In the genomic region with DNA sequence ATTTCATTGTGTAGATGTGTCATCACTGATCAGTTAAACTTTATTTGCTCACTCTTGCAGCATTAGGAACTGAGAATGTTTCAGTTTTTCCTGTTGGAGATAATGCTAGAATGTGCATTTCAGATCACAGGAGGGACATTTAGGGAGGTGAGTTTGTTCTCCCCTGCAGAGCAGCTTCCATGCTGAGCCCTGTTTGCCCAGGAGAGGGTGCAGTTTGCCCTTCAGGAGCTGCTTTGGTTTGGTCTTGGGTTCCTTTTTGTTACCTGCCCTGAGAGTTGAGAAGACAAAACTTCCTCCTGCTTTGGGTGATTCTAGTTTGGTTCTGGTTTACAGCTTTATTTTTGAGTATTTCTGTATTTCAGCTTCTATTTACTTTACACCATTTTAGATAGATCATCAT, we compare ENCODE assay signal across 8 cellular contexts. TPM values are rescaled to one million over a fixed set of nuclear protein-coding genes. Genes with fewer than 3 reads are reported as not detected.
A peak's percentile ranks its signal among the peaks of the same experiment; 100 is the strongest.
DNase-seq lines count a peak whose midpoint lies in the region; ATAC-seq and TF ChIP-seq lines count a peak whose summit lies in the region.

No MANE protein-coding gene starts in this region.

- peak; percentile 65 for TF ChIP-seq CTCF in SU-DHL-6 (IDR thresholded peaks at IDR 0.05; ENCODE audit: insufficient read depth, low read length, poor library complexity, severe bottlenecking)
- peak; percentile 50 to 82 (median 68) for TF ChIP-seq CTCF in transverse colon (IDR thresholded peaks at IDR 0.05)

- H3K27me3 Mint-ChIP-seq in activated naive CD8-positive, alpha-beta T cell treated with anti-CD3 and anti-CD28 coated beads, Interleukin-2, amount 50 U/mL, for 24 hours = no peaks in the 10 kb centered on the region

- H3K27me3 ChIP-seq in SU-DHL-6 (ENCODE audit: low read length) (no peaks in the 10 kb centered on the region), transverse colon (no peaks in the 10 kb centered on the region)

- no peaks in the 10 kb centered on the region for H4K20me1 ChIP-seq in SU-DHL-6 (ENCODE audit: low read depth, low read length)

- no peaks in the 10 kb centered on the region for H3K79me2 ChIP-seq in SU-DHL-6 (ENCODE audit: insufficient read depth, low read length)

- TF ChIP-seq POLR2A in transverse colon (IDR thresholded peaks at IDR 0.05) = no peak

- H3F3A ChIP-seq in SU-DHL-6 (ENCODE audit: insufficient read depth) = no peaks in the 10 kb centered on the region

- H3K4me3 Mint-ChIP-seq in activated naive CD8-positive, alpha-beta T cell treated with anti-CD3 and anti-CD28 coated beads, Interleukin-2, amount 50 U/mL, for 24 hours = no peak overlapping the region

- peaks cover 40% of the 10 kb centered on the region for H3K36me3 Mint-ChIP-seq in activated naive CD8-positive, alpha-beta T cell treated with anti-CD3 and anti-CD28 coated beads, Interleukin-2, amount 50 U/mL, for 24 hours (ENCODE audit: low read depth)

- intact Hi-C loops in transverse colon (cut with DNase I; ENCODE audit: low total_unique reads) = no loop called here

- no peak overlapping the region for H3K9ac ChIP-seq in SU-DHL-6 (ENCODE audit: low read length)

- H3K27ac ChIP-seq in SU-DHL-6 (ENCODE audit: low read depth, low read length) = no peak overlapping the region
- H3K27ac ChIP-seq in transverse colon = peak overlapping the region in 2 of 4 donors; percentile 11 to 13

- no peaks in the 10 kb centered on the region for H3K36me3 ChIP-seq in SU-DHL-6 (ENCODE audit: low read length)
- H3K36me3 ChIP-seq in transverse colon = no peaks in the 10 kb centered on the region

- in situ Hi-C loops in transverse colon (cut with MboI; ENCODE audit: low pct_ligation_motif_present in 1 of 4, low pct_unique_long_range_greater_than_20kb in 1 of 4, low sequenced_read_pairs in 3 of 4) = no loop called here

- H3K9me3 Mint-ChIP-seq in activated naive CD8-positive, alpha-beta T cell treated with anti-CD3 and anti-CD28 coated beads, Interleukin-2, amount 50 U/mL, for 24 hours = no peaks in the 10 kb centered on the region

- ATAC-seq in HG02870 (IDR thresholded peaks at IDR 0.05; ENCODE audit: unreplicated experiment) = peak; percentile 42
- peak; percentile 56 for ATAC-seq in activated naive CD8-positive, alpha-beta T cell treated with anti-CD3 and anti-CD28 coated beads, Interleukin-2, amount 50 U/mL, for 24 hours
- peak; percentile 75 for ATAC-seq in left lobe of liver
- no peak for ATAC-seq in GM19452 (IDR thresholded peaks at IDR 0.05; ENCODE audit: unreplicated experiment)
- ATAC-seq in HG03469 (IDR thresholded peaks at IDR 0.05; ENCODE audit: unreplicated experiment) = no peak

- peak overlapping the region; percentile 50 for H3K27ac Mint-ChIP-seq in activated naive CD8-positive, alpha-beta T cell treated with anti-CD3 and anti-CD28 coated beads, Interleukin-2, amount 50 U/mL, for 24 hours

- H3K4me2 ChIP-seq in SU-DHL-6 (ENCODE audit: low read depth, low read length, poor library complexity, severe bottlenecking) = no peak overlapping the region

- H3K9me3 ChIP-seq in SU-DHL-6 (ENCODE audit: insufficient read depth, low read length) (no peaks in the 10 kb centered on the region), transverse colon (no peaks in the 10 kb centered on the region)

- no peaks in the 10 kb centered on the region for H3K9me2 ChIP-seq in SU-DHL-6 (replicated peaks; ENCODE audit: insufficient read depth, low read length)

- DNase-seq in EL (peak; percentile 41), left lobe of liver (ENCODE audit: low spot score) (peak; percentile 48), transverse colon (peak; percentile 75)
- DNase-seq in activated naive CD8-positive, alpha-beta T cell treated with anti-CD3 and anti-CD28 coated beads, Interleukin-2, amount 50 U/mL, for 24 hours = peak; percentile 62

- H3K4me1 Mint-ChIP-seq in activated naive CD8-positive, alpha-beta T cell treated with anti-CD3 and anti-CD28 coated beads, Interleukin-2, amount 50 U/mL, for 24 hours = peaks cover 78% of the 10 kb centered on the region

- H3K4me3 ChIP-seq in SU-DHL-6 (ENCODE audit: insufficient read depth, low read length, poor library complexity, severe bottlenecking) (no peak overlapping the region), transverse colon (no peak overlapping the region)

- peaks cover 4 to 32% (median 21%) of the 10 kb centered on the region in 4 donors for H3K4me1 ChIP-seq in transverse colon

- no peak for TF ChIP-seq EP300 in transverse colon (IDR thresholded peaks at IDR 0.05; ENCODE audit: low read depth)

- H2AFZ ChIP-seq in SU-DHL-6 (ENCODE audit: low read depth, low read length, severe bottlenecking) = no peak overlapping the region

RNA-seq across cellular contexts. Expression of a gene that starts 49.9 kb away (rescaled TPM):
- 17.9 TPM for total RNA-seq in left lobe of liver
- total RNA-seq in transverse colon = 100 to 1,000 TPM in 1 of 4 donors, 10 to 100 TPM in 3; 55.7 to 166 (median 91.5) TPM

Comparison
In these comparisons a context has a peak if more than half of its experiments do, and no peak if none do; other contexts are left out.
1. ATAC-seq: peak in HG02870 (single experiment), activated naive CD8-positive, alpha-beta T cell treated with anti-CD3 and anti-CD28 coated beads, Interleukin-2, amount 50 U/mL, for 24 hours (single experiment) and left lobe of liver (single experiment); none in GM19452 (single experiment) and HG03469 (single experiment).
2. Peak in every context shown above with its lines, with median percentiles within 50 percentile points of each other: DNase-seq.